In the genomic region with DNA sequence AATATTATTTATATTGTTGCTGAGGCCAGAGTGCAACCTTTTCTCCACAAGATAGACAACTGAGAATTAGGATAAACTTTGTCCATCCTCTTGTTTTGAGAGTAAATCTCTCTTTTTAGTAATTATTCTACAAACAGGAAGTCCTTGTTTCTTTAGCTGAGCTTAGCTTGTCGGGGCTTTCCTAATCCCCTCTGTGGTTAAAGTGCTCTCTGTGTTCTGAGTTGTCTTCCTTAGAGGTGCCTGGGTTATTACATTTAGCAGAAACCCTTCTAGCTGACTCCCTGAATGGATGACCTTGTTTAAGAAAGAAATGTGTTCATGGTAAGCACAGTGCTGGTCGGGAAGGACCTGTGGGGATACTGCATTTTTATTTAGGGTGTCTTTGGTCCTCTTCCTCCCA, we compare ENCODE assay signal across 19 cellular contexts. TPM values are rescaled to one million over a fixed set of nuclear protein-coding genes. Genes with fewer than 3 reads are reported as not detected.
DNase-seq lines count a peak whose midpoint lies in the region; ATAC-seq and TF ChIP-seq lines count a peak whose summit lies in the region.
"Had no signal": no experiment of that assay in that cellular context is flagged by ENCODE, and none has a peak within 500 bp of the region (broad histone marks: within the 10 kb centered on the region; RNA-seq: fewer than 3 reads in every experiment).

No MANE protein-coding gene starts in this region.

- H3K27ac ChIP-seq in smooth muscle cell (ENCODE audit: low read depth) (peak overlapping the region; percentile 59), foreskin keratinocyte (no peak overlapping the region)
- H3K27ac ChIP-seq: body of pancreas, skin epidermis, thoracic aorta had no signal

- peaks cover 3% of the 10 kb centered on the region for H3K4me1 Mint-ChIP-seq in activated CD4-positive, alpha-beta T cell treated with anti-CD3 and anti-CD28 coated beads for 36 hours
- H3K4me1 Mint-ChIP-seq in activated CD4-positive, alpha-beta T cell treated with anti-CD3 and anti-CD28 coated beads, Interleukin-2, amount 10 ng/mL, durations not matched to agents 7 days and 5 days = peaks cover 13% of the 10 kb centered on the region
- peaks cover 8% of the 10 kb centered on the region for H3K4me1 Mint-ChIP-seq in activated CD4-positive, alpha-beta memory T cell treated with anti-CD3 and anti-CD28 coated beads for 36 hours (ENCODE audit: low read depth)

- no peak overlapping the region for H3K4me2 ChIP-seq in smooth muscle cell

- peak overlapping the region; percentile 67 for H3K27ac Mint-ChIP-seq in activated CD4-positive, alpha-beta T cell treated with anti-CD3 and anti-CD28 coated beads for 36 hours
- no peak overlapping the region for H3K27ac Mint-ChIP-seq in activated CD4-positive, alpha-beta T cell treated with anti-CD3 and anti-CD28 coated beads, Interleukin-2, amount 10 ng/mL, durations not matched to agents 7 days and 5 days
- peak overlapping the region; percentile 54 for H3K27ac Mint-ChIP-seq in activated CD4-positive, alpha-beta memory T cell treated with anti-CD3 and anti-CD28 coated beads for 36 hours

- DNase-seq in activated CD4-positive, alpha-beta T cell treated with anti-CD3 and anti-CD28 coated beads for 36 hours = no peak
- DNase-seq in activated CD4-positive, alpha-beta T cell treated with anti-CD3 and anti-CD28 coated beads, Interleukin-2, amount 10 ng/mL, durations not matched to agents 7 days and 5 days = no peak
- no peak for DNase-seq in activated CD4-positive, alpha-beta memory T cell treated with anti-CD3 and anti-CD28 coated beads for 36 hours
- no peak for DNase-seq in smooth muscle cell (lab: John Stamatoyannopoulos, UW; ENCODE audit: unreplicated experiment)
- DNase-seq in stimulated activated CD4-positive, alpha-beta T cell treated with anti-CD3 and anti-CD28 coated beads, Interleukin-2, amount 100 ng/mL, for 24 hours = no peak
- DNase-seq in foreskin keratinocyte = no peak
- DNase-seq: 8988T; body of pancreas; CD4-positive, alpha-beta memory T cell; foreskin fibroblast; mesendoderm; NCI-H1436 had no signal

- no peaks in the 10 kb centered on the region for H3K4me1 ChIP-seq in smooth muscle cell (ENCODE audit: low read depth)
- no peaks in the 10 kb centered on the region for H3K4me1 ChIP-seq in foreskin keratinocyte
- H3K4me1 ChIP-seq: body of pancreas had no signal

- H3K36me3 ChIP-seq in smooth muscle cell (ENCODE audit: low read depth) = peaks cover 22% of the 10 kb centered on the region

- TF ChIP-seq CTCF in smooth muscle cell (IDR thresholded peaks at IDR 0.05; ENCODE audit: borderline replicate concordance, insufficient read depth, poor library complexity, severe bottlenecking) (no peak), foreskin keratinocyte (conservative IDR thresholded peaks at IDR 0.05) (no peak)

- peaks cover 17% of the 10 kb centered on the region for H4K20me1 ChIP-seq in smooth muscle cell (ENCODE audit: low read depth)

- ATAC-seq in activated CD4-positive, alpha-beta T cell treated with anti-CD3 and anti-CD28 coated beads for 36 hours = peak; percentile 61
- ATAC-seq in HG02763 (IDR thresholded peaks at IDR 0.05; ENCODE audit: unreplicated experiment) (peak; percentile 45), GM21515 (IDR thresholded peaks at IDR 0.05; ENCODE audit: unreplicated experiment) (no peak), foreskin keratinocyte (no peak)
- ATAC-seq: body of pancreas had no signal

- intact Hi-C loops in activated CD4-positive, alpha-beta T cell treated with anti-CD3 and anti-CD28 coated beads for 36 hours (cut with DNase I, micrococcal nuclease) = no loop called here
- intact Hi-C loops in activated CD4-positive, alpha-beta memory T cell treated with anti-CD3 and anti-CD28 coated beads for 36 hours (cut with micrococcal nuclease) = no loop called here

- H3F3A ChIP-seq in smooth muscle cell (ENCODE audit: low read depth) = no peaks in the 10 kb centered on the region

- H2AFZ ChIP-seq in smooth muscle cell (ENCODE audit: low read depth) = no peak overlapping the region

- H3K79me2 ChIP-seq in smooth muscle cell (ENCODE audit: low read depth) = no peaks in the 10 kb centered on the region

- H3K27me3 ChIP-seq in smooth muscle cell (ENCODE audit: low read depth) (no peaks in the 10 kb centered on the region), foreskin keratinocyte (no peaks in the 10 kb centered on the region)
- H3K27me3 ChIP-seq: body of pancreas had no signal

- H3K9me3 Mint-ChIP-seq in activated CD4-positive, alpha-beta T cell treated with anti-CD3 and anti-CD28 coated beads for 36 hours (ENCODE audit: low read depth) = no peaks in the 10 kb centered on the region
- H3K9me3 Mint-ChIP-seq in activated CD4-positive, alpha-beta T cell treated with anti-CD3 and anti-CD28 coated beads, Interleukin-2, amount 10 ng/mL, durations not matched to agents 7 days and 5 days = no peaks in the 10 kb centered on the region
- no peaks in the 10 kb centered on the region for H3K9me3 Mint-ChIP-seq in activated CD4-positive, alpha-beta memory T cell treated with anti-CD3 and anti-CD28 coated beads for 36 hours
- H3K9me3 Mint-ChIP-seq: CD4-positive, alpha-beta memory T cell had no signal

- H3K4me3 Mint-ChIP-seq in activated CD4-positive, alpha-beta T cell treated with anti-CD3 and anti-CD28 coated beads for 36 hours = no peak overlapping the region
- no peak overlapping the region for H3K4me3 Mint-ChIP-seq in activated CD4-positive, alpha-beta T cell treated with anti-CD3 and anti-CD28 coated beads, Interleukin-2, amount 10 ng/mL, durations not matched to agents 7 days and 5 days
- H3K4me3 Mint-ChIP-seq in activated CD4-positive, alpha-beta memory T cell treated with anti-CD3 and anti-CD28 coated beads for 36 hours = no peak overlapping the region

- peaks cover 60% of the 10 kb centered on the region for H3K36me3 Mint-ChIP-seq in activated CD4-positive, alpha-beta T cell treated with anti-CD3 and anti-CD28 coated beads for 36 hours (ENCODE audit: low read depth)
- peaks cover 70% of the 10 kb centered on the region for H3K36me3 Mint-ChIP-seq in activated CD4-positive, alpha-beta T cell treated with anti-CD3 and anti-CD28 coated beads, Interleukin-2, amount 10 ng/mL, durations not matched to agents 7 days and 5 days (ENCODE audit: low read depth)
- H3K36me3 Mint-ChIP-seq in activated CD4-positive, alpha-beta memory T cell treated with anti-CD3 and anti-CD28 coated beads for 36 hours = peaks cover 53% of the 10 kb centered on the region

- POLR2A ChIA-PET in activated CD4-positive, alpha-beta T cell treated with anti-CD3 and anti-CD28 coated beads for 36 hours (lab: Charles Lee) = no interaction called here
- POLR2A ChIA-PET in activated CD4-positive, alpha-beta T cell treated with anti-CD3 and anti-CD28 coated beads, Interleukin-2, amount 10 ng/mL, durations not matched to agents 7 days and 5 days (lab: Charles Lee) = no interaction called here
- POLR2A ChIA-PET in activated CD4-positive, alpha-beta memory T cell treated with anti-CD3 and anti-CD28 coated beads for 36 hours (lab: Charles Lee) = interaction anchor here (1.0 to 1.3 kb wide), 2 partner anchors 13 to 17 kb away, joined by 3 to 4 read pairs; partner anchors contain the start of genes C2orf68 and USP39

- WGBS in smooth muscle cell (ENCODE audit: low lambda C conversion rate) = 37% methylated on average over 2 of the region's 2 CpGs

- H3K4me3 ChIP-seq in smooth muscle cell = no peak overlapping the region
- H3K4me3 ChIP-seq: body of pancreas, skin epidermis, thoracic aorta had no signal

- no peaks in the 10 kb centered on the region for H3K27me3 Mint-ChIP-seq in activated CD4-positive, alpha-beta T cell treated with anti-CD3 and anti-CD28 coated beads for 36 hours
- H3K27me3 Mint-ChIP-seq in activated CD4-positive, alpha-beta T cell treated with anti-CD3 and anti-CD28 coated beads, Interleukin-2, amount 10 ng/mL, durations not matched to agents 7 days and 5 days = no peaks in the 10 kb centered on the region
- H3K27me3 Mint-ChIP-seq in activated CD4-positive, alpha-beta memory T cell treated with anti-CD3 and anti-CD28 coated beads for 36 hours = no peaks in the 10 kb centered on the region
- H3K27me3 Mint-ChIP-seq: CD4-positive, alpha-beta memory T cell had no signal

- H3K9me3 ChIP-seq in smooth muscle cell (replicated peaks; ENCODE audit: low read depth) = no peaks in the 10 kb centered on the region
- H3K9me3 ChIP-seq: body of pancreas, thoracic aorta had no signal

- H3K9ac ChIP-seq in smooth muscle cell (ENCODE audit: low read depth) = no peak overlapping the region

- CTCF ChIA-PET in activated CD4-positive, alpha-beta T cell treated with anti-CD3 and anti-CD28 coated beads for 36 hours (lab: Charles Lee) = interaction anchor here (4.7 kb wide), 1 partner anchor 9 kb away, joined by 45 read pairs; no protein-coding TSS in a partner anchor
- CTCF ChIA-PET in activated CD4-positive, alpha-beta T cell treated with anti-CD3 and anti-CD28 coated beads, Interleukin-2, amount 10 ng/mL, durations not matched to agents 7 days and 5 days (lab: Charles Lee) = interaction anchor here (1.5 to 3.8 kb wide), 3 partner anchors 9 to 50 kb away, joined by 4 to 24 read pairs (median 4); no protein-coding TSS in a partner anchor
- CTCF ChIA-PET in activated CD4-positive, alpha-beta memory T cell treated with anti-CD3 and anti-CD28 coated beads for 36 hours (lab: Charles Lee) = interaction anchor here (1.1 to 2.9 kb wide), 2 partner anchors 9 to 13 kb away, joined by 3 to 27 read pairs; partner anchors contain the start of gene USP39

RNA-seq across cellular contexts. Expression of gene USP39, which starts 12.7 kb away (rescaled TPM):
- 10 to 100 TPM; 81.2 to 95.3 TPM for total RNA-seq in activated CD4-positive, alpha-beta T cell treated with anti-CD3 and anti-CD28 coated beads for 36 hours
- total RNA-seq in activated CD4-positive, alpha-beta T cell treated with anti-CD3 and anti-CD28 coated beads, Interleukin-2, amount 10 ng/mL, durations not matched to agents 7 days and 5 days = 10 to 100 TPM; 71.9 to 77.0 TPM
- 10 to 100 TPM; 83.2 to 83.4 TPM for total RNA-seq in activated CD4-positive, alpha-beta memory T cell treated with anti-CD3 and anti-CD28 coated beads for 36 hours
- total RNA-seq in smooth muscle cell (58.5 and 74.3 TPM in 2 replicates), foreskin keratinocyte (61.9 and 64.3 TPM in 2 replicates)
- polyA plus RNA-seq in smooth muscle cell (39.5 and 45.9 TPM in 2 replicates), foreskin keratinocyte (57.3 and 62.9 TPM in 2 replicates)

RNA-seq across cellular contexts. Expression of gene C2orf68, which starts 16.8 kb away (rescaled TPM):
- total RNA-seq in activated CD4-positive, alpha-beta T cell treated with anti-CD3 and anti-CD28 coated beads for 36 hours = 10 to 100 TPM; 33.7 to 47.2 TPM
- 10 to 100 TPM; 46.1 to 55.3 TPM for total RNA-seq in activated CD4-positive, alpha-beta T cell treated with anti-CD3 and anti-CD28 coated beads, Interleukin-2, amount 10 ng/mL, durations not matched to agents 7 days and 5 days
- total RNA-seq in activated CD4-positive, alpha-beta memory T cell treated with anti-CD3 and anti-CD28 coated beads for 36 hours = 10 to 100 TPM; 36.3 to 39.1 TPM
- 7.9 and 9.1 TPM in 2 replicates for total RNA-seq in smooth muscle cell
- 10.1 and 11.6 TPM in 2 replicates for polyA plus RNA-seq in smooth muscle cell
- 12.8 and 13.5 TPM in 2 replicates for total RNA-seq in foreskin keratinocyte
- polyA plus RNA-seq in foreskin keratinocyte = 14.8 and 16.2 TPM in 2 replicates

RNA-seq across cellular contexts. Expression of gene TMEM150A, which starts 26.2 kb away (rescaled TPM):
- 1 to 10 TPM; 1.3 to 2.5 TPM for total RNA-seq in activated CD4-positive, alpha-beta T cell treated with anti-CD3 and anti-CD28 coated beads for 36 hours
- total RNA-seq in activated CD4-positive, alpha-beta T cell treated with anti-CD3 and anti-CD28 coated beads, Interleukin-2, amount 10 ng/mL, durations not matched to agents 7 days and 5 days = 1 to 10 TPM; 1.5 to 1.7 TPM
- 1 to 10 TPM; 1.2 to 1.6 TPM for total RNA-seq in activated CD4-positive, alpha-beta memory T cell treated with anti-CD3 and anti-CD28 coated beads for 36 hours
- 7.7 and 9.1 TPM in 2 replicates for total RNA-seq in smooth muscle cell
- 20.0 and 24.1 TPM in 2 replicates for polyA plus RNA-seq in smooth muscle cell
- 8.1 and 8.8 TPM in 2 replicates for total RNA-seq in foreskin keratinocyte
- polyA plus RNA-seq in foreskin keratinocyte = 12.7 and 12.8 TPM in 2 replicates

RNA-seq across cellular contexts. Expression of gene RNF181, which starts 33.1 kb away (rescaled TPM):
- 100 to 1,000 TPM; 113 to 140 TPM for total RNA-seq in activated CD4-positive, alpha-beta T cell treated with anti-CD3 and anti-CD28 coated beads for 36 hours
- 100 to 1,000 TPM in 1 of 2 experiments, 10 to 100 TPM in 1; 89.7 to 106 TPM for total RNA-seq in activated CD4-positive, alpha-beta T cell treated with anti-CD3 and anti-CD28 coated beads, Interleukin-2, amount 10 ng/mL, durations not matched to agents 7 days and 5 days
- total RNA-seq in activated CD4-positive, alpha-beta memory T cell treated with anti-CD3 and anti-CD28 coated beads for 36 hours = 100 to 1,000 TPM; 120 to 124 TPM
- total RNA-seq in smooth muscle cell (167 and 195 TPM in 2 replicates), foreskin keratinocyte (164 and 177 TPM in 2 replicates)
- polyA plus RNA-seq in smooth muscle cell (316 and 328 TPM in 2 replicates), foreskin keratinocyte (231 and 251 TPM in 2 replicates)

RNA-seq across cellular contexts. Expression of gene SFTPB, which starts 39.3 kb away (rescaled TPM):
- not detected for total RNA-seq in activated CD4-positive, alpha-beta T cell treated with anti-CD3 and anti-CD28 coated beads for 36 hours
- total RNA-seq in activated CD4-positive, alpha-beta T cell treated with anti-CD3 and anti-CD28 coated beads, Interleukin-2, amount 10 ng/mL, durations not matched to agents 7 days and 5 days = not detected
- not detected for total RNA-seq in activated CD4-positive, alpha-beta memory T cell treated with anti-CD3 and anti-CD28 coated beads for 36 hours
- total RNA-seq in smooth muscle cell (not detected in 2 replicates), foreskin keratinocyte (not detected in 2 replicates)
- polyA plus RNA-seq in smooth muscle cell (not detected in 2 replicates), foreskin keratinocyte (not detected in 2 replicates)
- total RNA-seq: body of pancreas; CD4-positive, alpha-beta memory T cell; H1; NCI-H460; RPMI7951; thoracic aorta had no signal
- polyA plus RNA-seq: CD4-positive, alpha-beta memory T cell; H1 had no signal

Comparison
In these comparisons a context has a peak if more than half of its experiments do, and no peak if none do; other contexts are left out.
1. ATAC-seq: peak in activated CD4-positive, alpha-beta T cell treated with anti-CD3 and anti-CD28 coated beads for 36 hours (single experiment) and HG02763 (single experiment); none in GM21515 (single experiment) and foreskin keratinocyte (single experiment).